Comparison of ENCODE assay signal across 17 cellular contexts in genomic region chr5:10456583-10457562, GRCh38. TPM values are rescaled to one million over a fixed set of nuclear protein-coding genes. Genes with fewer than 3 reads are reported as not detected.
DNase-seq lines count a peak whose midpoint lies in the region; ATAC-seq, FAIRE-seq and TF ChIP-seq lines count a peak whose summit lies in the region.
"Had no signal": no experiment of that assay in that cellular context is flagged by ENCODE, and none has a peak within 500 bp of the region (broad histone marks: within the 10 kb centered on the region; RNA-seq: fewer than 3 reads in every experiment).

No MANE protein-coding gene starts in this region.

- DNase-seq in A549 (ENCODE audit: low read depth in 1 of 2, low spot score in 1 of 2) (no peak), HTR-8/SVneo (ENCODE audit: insufficient read length, low spot score) (no peak), astrocyte (ENCODE audit: low read depth) (peak; percentile 28), foreskin fibroblast (peak; percentile 63 to 67), NCI-H128 (lab: John Stamatoyannopoulos, UW; ENCODE audit: unreplicated experiment) (no peak), left colon (no peak), D341Med (ENCODE audit: low spot score) (no peak)
- DNase-seq: DMS79; naive thymus-derived CD4-positive, alpha-beta T cell; NCI-H1092 treated with DMSO at 0.1 percent for 48 hours; NCI-H510A treated with DMSO at 0.1 percent for 48 hours; SHP77 treated with DMSO at 0.1 percent for 48 hours; transverse colon had no signal

- peak overlapping the region; percentile 3 for H3K27ac Mint-ChIP-seq in astrocyte (ENCODE audit: unreplicated experiment)

- CTCF ChIA-PET in A549 (lab: Yijun Ruan, JAX), result interaction anchor here (0.6 to 19.4 kb wide), 8 partner anchors 9 to 162 kb away, joined by 3 to 479 read pairs (median 3); partner anchors contain the start of gene ANKRD33B

- H4K20me1 ChIP-seq in astrocyte (ENCODE audit: insufficient read depth, low read length), result no peaks in the 10 kb centered on the region

- H3K4me1 ChIP-seq in A549 (peaks cover 81% of the 10 kb centered on the region), astrocyte (ENCODE audit: insufficient read depth, low read length) (peaks cover 32% of the 10 kb centered on the region)

- no peak overlapping the region for H2AFZ ChIP-seq in astrocyte (ENCODE audit: low read depth, low read length)

- no peak for FAIRE-seq in A549 (lab: Jason Lieb, UNC)
- FAIRE-seq in HTR-8/SVneo (lab: Jason Lieb, UNC), result peak; percentile 76
- FAIRE-seq in astrocyte (lab: Jason Lieb, UNC), result no peak
- FAIRE-seq: frontal cortex, keratinocyte had no signal

- 77% methylated on average over 28 of the region's 29 CpGs for whole genome bisulfite sequencing in A549 (ENCODE audit: missing lambda C conversion rate)

- no peak for TF ChIP-seq RAD21 in A549 (conservative IDR thresholded peaks at IDR 0.05 in 1 of 2, IDR thresholded peaks at IDR 0.05 in 1 of 2)

- peaks cover 23% of the 10 kb centered on the region for H3K27me3 Mint-ChIP-seq in astrocyte (ENCODE audit: low read depth, unreplicated experiment)
- H3K27me3 Mint-ChIP-seq: naive thymus-derived CD4-positive, alpha-beta T cell had no signal

- TF ChIP-seq CTCF in A549 (IDR thresholded peaks at IDR 0.05) (no peak), astrocyte (IDR thresholded peaks at IDR 0.05; ENCODE audit: insufficient read depth, low read depth, low read length) (no peak), foreskin fibroblast (IDR thresholded peaks at IDR 0.05; ENCODE audit: low read depth, low read length) (no peak)

- peaks cover 37% of the 10 kb centered on the region for H3K4me1 Mint-ChIP-seq in astrocyte (ENCODE audit: low read depth, unreplicated experiment)

- no peaks in the 10 kb centered on the region for H3K27me3 ChIP-seq in astrocyte (ENCODE audit: insufficient read depth, low read length)
- H3K27me3 ChIP-seq: cardiac muscle cell, transverse colon had no signal

- H3K79me2 ChIP-seq in astrocyte (ENCODE audit: insufficient read depth, low read length), result no peaks in the 10 kb centered on the region

- intact Hi-C loops in left colon (cut with DNase I, micrococcal nuclease), result loop anchor here in 1 of 2 donors (10.0 kb wide), 1 partner anchor 168 kb away; no protein-coding TSS in a partner anchor

- H3K4me3 ChIP-seq in A549 (no peak overlapping the region), astrocyte (ENCODE audit: insufficient read depth, low read depth, low read length) (no peak overlapping the region), foreskin fibroblast (ENCODE audit: low read depth in 1 of 2, low read length in 2 of 2) (no peak overlapping the region)
- H3K4me3 ChIP-seq: cardiac muscle cell, transverse colon had no signal

- H3K9ac ChIP-seq in astrocyte (ENCODE audit: low read length), result no peak overlapping the region

- H3K4me2 ChIP-seq in A549, result peak overlapping the region; percentile 77
- peak overlapping the region; percentile 6 for H3K4me2 ChIP-seq in astrocyte (ENCODE audit: low read length)

- H3K9me3 Mint-ChIP-seq in astrocyte (ENCODE audit: unreplicated experiment), result no peaks in the 10 kb centered on the region
- H3K9me3 Mint-ChIP-seq: naive thymus-derived CD4-positive, alpha-beta T cell had no signal

- H3K9me3 ChIP-seq in A549 (no peaks in the 10 kb centered on the region), astrocyte (ENCODE audit: insufficient read depth, low read depth, low read length) (no peaks in the 10 kb centered on the region)
- H3K9me3 ChIP-seq: transverse colon had no signal

- H3K36me3 ChIP-seq in astrocyte (ENCODE audit: insufficient read depth, low read length), result no peaks in the 10 kb centered on the region
- H3K36me3 ChIP-seq: cardiac muscle cell, transverse colon had no signal

- H3K36me3 Mint-ChIP-seq in astrocyte (ENCODE audit: low read depth, unreplicated experiment), result no peaks in the 10 kb centered on the region

- peak overlapping the region; percentile 76 to 84 for H3K27ac ChIP-seq in A549
- H3K27ac ChIP-seq in astrocyte (ENCODE audit: low read depth, low read length), result no peak overlapping the region
- H3K27ac ChIP-seq: cardiac muscle cell, transverse colon had no signal

- TF ChIP-seq EP300 in A549 (IDR thresholded peaks at IDR 0.05), result no peak

- H3K4me3 Mint-ChIP-seq in astrocyte (ENCODE audit: unreplicated experiment), result no peak overlapping the region
- H3K4me3 Mint-ChIP-seq: naive thymus-derived CD4-positive, alpha-beta T cell had no signal

- POLR2A ChIA-PET in A549 (lab: Yijun Ruan, JAX), result interaction anchor here (1.0 to 1.2 kb wide), 2 partner anchors 95 to 170 kb away, joined by 4 to 5 read pairs; no protein-coding TSS in a partner anchor

- TF ChIP-seq POLR2A in A549 (IDR thresholded peaks at IDR 0.05; ENCODE audit: low read length), result no peak

- no peak for ATAC-seq in A549
- ATAC-seq in HG03439 (IDR thresholded peaks at IDR 0.05; ENCODE audit: unreplicated experiment), result no peak
- ATAC-seq in left colon, result no peak
- ATAC-seq: naive thymus-derived CD4-positive, alpha-beta T cell had no signal

TF ChIP-seq in A549, 52 proteins besides CTCF, POLR2A, EP300 and RAD21:
- TF ChIP-seq HOXB5 (CRISPR knock-in tag; IDR thresholded peaks at IDR 0.05) (no peak), CEBPB (IDR thresholded peaks at IDR 0.05) (0 out of 4 replicates have a peak, but pooled peaks of 1 of the 2 experiments have one; percentile 11), MAFK (IDR thresholded peaks at IDR 0.05; ENCODE audit: partially characterized antibody) (peak; percentile 20)
TF ChIP-seq in A549: peak in this region for 2.

RNA-seq across cellular contexts. Expression of gene ROPN1L, which starts 15.2 kb away (rescaled TPM):
- polyA plus RNA-seq in A549 (2011; rRNA removed), result 1.4 and 1.5 TPM in 2 replicates
- 3.6 and 3.8 TPM in 2 replicates for polyA plus RNA-seq in A549 (2012; cell fraction: cytosol; rRNA removed)
- 2.6 and 3.4 TPM in 2 replicates for polyA plus RNA-seq in A549 (2012; cell fraction: nucleus; rRNA removed)
- polyA plus RNA-seq in A549 (2017; fragmentation: RNase III; extraction: RNeasy Plus Mini Kit Qiagen cat#74134 plus additional on column Dnase treatment), result 0.83 to 1.3 TPM (median 1.3 TPM) in 3 replicates
- polyA minus RNA-seq in A549 (2011; rRNA and poly(A)+ RNA removed), result 0.37 and 0.73 TPM in 2 replicates
- 0.60 and 0.77 TPM in 2 replicates for total RNA-seq in astrocyte
- not detected for total RNA-seq in left colon
- polyA plus RNA-seq: keratinocyte had no signal

Comparison
In these comparisons a context has a peak if more than half of its experiments do, and no peak if none do; other contexts are left out.
1. DNase-seq: peak in astrocyte (single experiment) and foreskin fibroblast (2 of 2); none in A549 (0 of 2), HTR-8/SVneo (single experiment), NCI-H128 (single experiment), left colon (0 of 2) and D341Med (single experiment).